ENCODE assay signal across 1 cellular context in the genomic region with DNA sequence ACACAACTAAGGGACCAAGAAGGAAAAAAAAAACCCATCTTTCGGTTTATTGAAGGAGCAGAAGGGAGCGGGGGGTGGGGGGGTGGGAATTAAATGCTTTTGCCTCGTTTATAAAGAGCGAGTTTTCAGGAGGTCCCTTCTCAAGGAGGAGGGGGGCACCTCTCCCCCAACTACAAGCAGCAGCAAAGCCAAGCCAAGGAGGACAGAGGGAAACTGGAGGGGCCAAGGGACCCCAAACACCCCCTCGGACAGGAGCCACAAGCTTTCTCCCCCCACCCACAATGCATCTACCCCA.
TF ChIP-seq lines count a peak whose summit lies in the region.

No MANE protein-coding gene starts in this region.

TF ChIP-seq in liver, 16 proteins besides CTCF, POLR2A, EP300 and RAD21 (continued from another document):
- TF ChIP-seq MAX (IDR thresholded peaks at IDR 0.05) (no peak), JUND (IDR thresholded peaks at IDR 0.05) (no peak), HNF4A (conservative IDR thresholded peaks at IDR 0.05) (no peak), RXRA (IDR thresholded peaks at IDR 0.05) (no peak), YY1 (IDR thresholded peaks at IDR 0.05) (no peak), GABPA (IDR thresholded peaks at IDR 0.05 in 1 of 2, conservative IDR thresholded peaks at IDR 0.05 in 1 of 2) (no peak), TAF1 (conservative IDR thresholded peaks at IDR 0.05) (no peak), EGR1 (IDR thresholded peaks at IDR 0.05; ENCODE audit: low read depth in 2 of 2) (no peak)
- TF ChIP-seq, protein P1, sequence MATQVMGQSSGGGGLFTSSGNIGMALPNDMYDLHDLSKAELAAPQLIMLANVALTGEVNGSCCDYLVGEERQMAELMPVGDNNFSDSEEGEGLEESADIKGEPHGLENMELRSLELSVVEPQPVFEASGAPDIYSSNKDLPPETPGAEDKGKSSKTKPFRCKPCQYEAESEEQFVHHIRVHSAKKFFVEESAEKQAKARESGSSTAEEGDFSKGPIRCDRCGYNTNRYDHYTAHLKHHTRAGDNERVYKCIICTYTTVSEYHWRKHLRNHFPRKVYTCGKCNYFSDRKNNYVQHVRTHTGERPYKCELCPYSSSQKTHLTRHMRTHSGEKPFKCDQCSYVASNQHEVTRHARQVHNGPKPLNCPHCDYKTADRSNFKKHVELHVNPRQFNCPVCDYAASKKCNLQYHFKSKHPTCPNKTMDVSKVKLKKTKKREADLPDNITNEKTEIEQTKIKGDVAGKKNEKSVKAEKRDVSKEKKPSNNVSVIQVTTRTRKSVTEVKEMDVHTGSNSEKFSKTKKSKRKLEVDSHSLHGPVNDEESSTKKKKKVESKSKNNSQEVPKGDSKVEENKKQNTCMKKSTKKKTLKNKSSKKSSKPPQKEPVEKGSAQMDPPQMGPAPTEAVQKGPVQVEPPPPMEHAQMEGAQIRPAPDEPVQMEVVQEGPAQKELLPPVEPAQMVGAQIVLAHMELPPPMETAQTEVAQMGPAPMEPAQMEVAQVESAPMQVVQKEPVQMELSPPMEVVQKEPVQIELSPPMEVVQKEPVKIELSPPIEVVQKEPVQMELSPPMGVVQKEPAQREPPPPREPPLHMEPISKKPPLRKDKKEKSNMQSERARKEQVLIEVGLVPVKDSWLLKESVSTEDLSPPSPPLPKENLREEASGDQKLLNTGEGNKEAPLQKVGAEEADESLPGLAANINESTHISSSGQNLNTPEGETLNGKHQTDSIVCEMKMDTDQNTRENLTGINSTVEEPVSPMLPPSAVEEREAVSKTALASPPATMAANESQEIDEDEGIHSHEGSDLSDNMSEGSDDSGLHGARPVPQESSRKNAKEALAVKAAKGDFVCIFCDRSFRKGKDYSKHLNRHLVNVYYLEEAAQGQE (IDR thresholded peaks at IDR 0.05) = no peak
- TF ChIP-seq, protein P2, sequence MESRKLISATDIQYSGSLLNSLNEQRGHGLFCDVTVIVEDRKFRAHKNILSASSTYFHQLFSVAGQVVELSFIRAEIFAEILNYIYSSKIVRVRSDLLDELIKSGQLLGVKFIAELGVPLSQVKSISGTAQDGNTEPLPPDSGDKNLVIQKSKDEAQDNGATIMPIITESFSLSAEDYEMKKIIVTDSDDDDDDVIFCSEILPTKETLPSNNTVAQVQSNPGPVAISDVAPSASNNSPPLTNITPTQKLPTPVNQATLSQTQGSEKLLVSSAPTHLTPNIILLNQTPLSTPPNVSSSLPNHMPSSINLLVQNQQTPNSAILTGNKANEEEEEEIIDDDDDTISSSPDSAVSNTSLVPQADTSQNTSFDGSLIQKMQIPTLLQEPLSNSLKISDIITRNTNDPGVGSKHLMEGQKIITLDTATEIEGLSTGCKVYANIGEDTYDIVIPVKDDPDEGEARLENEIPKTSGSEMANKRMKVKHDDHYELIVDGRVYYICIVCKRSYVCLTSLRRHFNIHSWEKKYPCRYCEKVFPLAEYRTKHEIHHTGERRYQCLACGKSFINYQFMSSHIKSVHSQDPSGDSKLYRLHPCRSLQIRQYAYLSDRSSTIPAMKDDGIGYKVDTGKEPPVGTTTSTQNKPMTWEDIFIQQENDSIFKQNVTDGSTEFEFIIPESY (IDR thresholded peaks at IDR 0.05) = no peak
